In genomic region chr1:154158307-154159125, GRCh38 we compare ENCODE assay signal across 11 cellular contexts. TPM values are rescaled to one million over a fixed set of nuclear protein-coding genes. Genes with fewer than 3 reads are reported as not detected.
DNase-seq lines count a peak whose midpoint lies in the region; TF ChIP-seq lines count a peak whose summit lies in the region.
"Had no signal": no experiment of that assay in that cellular context is flagged by ENCODE, and none has a peak within 500 bp of the region (broad histone marks: within the 10 kb centered on the region; RNA-seq: fewer than 3 reads in every experiment).

No MANE protein-coding gene starts in this region.

- intact Hi-C loops in uterus (cut with DNase I; ENCODE audit: low total_unique reads) = no loop called here

- TF ChIP-seq POLR2A in uterus (IDR thresholded peaks at IDR 0.05) = no peak

- H3K4me3 ChIP-seq in cardiac muscle cell (no peak overlapping the region), right atrium auricular region (no peak overlapping the region), ectodermal cell (ENCODE audit: insufficient read depth, low read depth, low read length) (no peak overlapping the region), uterus (no peak overlapping the region)

- TF ChIP-seq CTCF in cardiac muscle cell (IDR thresholded peaks at IDR 0.05; ENCODE audit: low read depth, low read length) = no peak
- no peak for TF ChIP-seq CTCF in right atrium auricular region (IDR thresholded peaks at IDR 0.05)
- no peak for TF ChIP-seq CTCF in uterus (IDR thresholded peaks at IDR 0.05)

- H3K27me3 ChIP-seq in cardiac muscle cell = no peaks in the 10 kb centered on the region
- H3K27me3 ChIP-seq in right atrium auricular region = no peaks in the 10 kb centered on the region
- H3K27me3 ChIP-seq in ectodermal cell (ENCODE audit: control insufficient read depth, insufficient read depth, low read length, poor library complexity, severe bottlenecking) = no peaks in the 10 kb centered on the region
- no peaks in the 10 kb centered on the region for H3K27me3 ChIP-seq in uterus

- peak overlapping the region; percentile 64 for H3K27ac ChIP-seq in cardiac muscle cell
- H3K27ac ChIP-seq in right atrium auricular region = no peak overlapping the region
- peak overlapping the region; percentile 26 for H3K27ac ChIP-seq in ectodermal cell (ENCODE audit: insufficient read depth, low read depth, low read length, poor library complexity, severe bottlenecking)
- peak overlapping the region; percentile 36 to 86 for H3K27ac ChIP-seq in uterus

- DNase-seq in cardiac muscle cell (ENCODE audit: low read depth in 1 of 2, low spot score in 1 of 2) (no peak), right atrium auricular region (ENCODE audit: low spot score) (no peak), NOMO-1 (lab: John Stamatoyannopoulos, UW; ENCODE audit: unreplicated experiment in 2 of 2) (peak; percentile 40 to 83), uterus (no peak), NCI-H1105 treated with DMSO at 0.1 percent for 48 hours (lab: John Stamatoyannopoulos, UW) (no peak)
- no peak for DNase-seq in stimulated activated CD4-positive, alpha-beta T cell treated with anti-CD3 and anti-CD28 coated beads, Interleukin-4, amount 100 ng/mL, for 24 hours
- DNase-seq in stimulated activated CD4-positive, alpha-beta T cell treated with anti-CD3 and anti-CD28 coated beads, Interleukin-1b, Interleukin-23, amount 100 ng/mL, for 48 hours = no peak
- DNase-seq: SW 1271 had no signal

- H3K9me3 ChIP-seq in cardiac muscle cell (ENCODE audit: low read depth) (no peaks in the 10 kb centered on the region), right atrium auricular region (no peaks in the 10 kb centered on the region), ectodermal cell (ENCODE audit: control insufficient read depth, low read length) (no peaks in the 10 kb centered on the region), uterus (no peaks in the 10 kb centered on the region)

- WGBS in ectodermal cell, 2 experiments = 91 to 94% methylated on average over 8 of the region's 8 CpGs

- no peaks in the 10 kb centered on the region for H3K4me1 ChIP-seq in cardiac muscle cell (ENCODE audit: low read depth)
- H3K4me1 ChIP-seq in right atrium auricular region = peaks cover 0 to 29% of the 10 kb centered on the region in 2 donors
- H3K4me1 ChIP-seq in ectodermal cell (ENCODE audit: control insufficient read depth, insufficient read depth, low read length) = peaks cover 8% of the 10 kb centered on the region
- no peaks in the 10 kb centered on the region for H3K4me1 ChIP-seq in uterus

- H3K36me3 ChIP-seq in cardiac muscle cell = peaks cover 13% of the 10 kb centered on the region
- peaks cover 70% of the 10 kb centered on the region for H3K36me3 ChIP-seq in right atrium auricular region
- peaks cover 26% of the 10 kb centered on the region for H3K36me3 ChIP-seq in ectodermal cell (ENCODE audit: control insufficient read depth, insufficient read depth, low read length)
- no peaks in the 10 kb centered on the region for H3K36me3 ChIP-seq in uterus

RNA-seq across cellular contexts. Expression of gene NUP210L, which starts 3.6 kb away (rescaled TPM):
- 0.18 TPM in 1 of 2 replicates, not detected in the other for total RNA-seq in cardiac muscle cell
- polyA plus RNA-seq in cardiac muscle cell = not detected in 2 replicates
- under 1 TPM in 1 of 2 donors, not detected in 1; 0.28 TPM for total RNA-seq in right atrium auricular region
- polyA plus RNA-seq in ectodermal cell (2013, experiment 1 of 4) = not detected
- 0.07 TPM for polyA plus RNA-seq in ectodermal cell (2013, experiment 2 of 4)
- not detected for polyA plus RNA-seq in ectodermal cell (2013, experiment 3 of 4)
- not detected for polyA plus RNA-seq in ectodermal cell (2013, experiment 4 of 4)
- total RNA-seq in uterus = under 1 TPM in 2 of 4 donors, not detected in 2; 0.09 to 0.21 TPM

RNA-seq across cellular contexts. Expression of gene TPM3, which starts 33.4 kb away (rescaled TPM):
- total RNA-seq in cardiac muscle cell (120 and 137 TPM in 2 replicates), right atrium auricular region (100 to 1,000 TPM; 469 to 975 TPM), uterus (100 to 1,000 TPM; 130 to 263 (median 199) TPM)
- 109 and 139 TPM in 2 replicates for polyA plus RNA-seq in cardiac muscle cell
- polyA plus RNA-seq in ectodermal cell (2013, experiment 1 of 4) = 444 TPM
- 421 TPM for polyA plus RNA-seq in ectodermal cell (2013, experiment 2 of 4)
- 304 TPM for polyA plus RNA-seq in ectodermal cell (2013, experiment 3 of 4)
- polyA plus RNA-seq in ectodermal cell (2013, experiment 4 of 4) = 341 TPM

RNA-seq across cellular contexts. Expression of gene CFAP141, which starts 47.6 kb away (rescaled TPM):
- total RNA-seq in cardiac muscle cell = not detected in 2 replicates
- polyA plus RNA-seq in cardiac muscle cell = not detected in 2 replicates
- total RNA-seq in right atrium auricular region = not detected
- polyA plus RNA-seq in ectodermal cell (2013, experiment 1 of 4) = not detected
- not detected for polyA plus RNA-seq in ectodermal cell (2013, experiment 2 of 4)
- not detected for polyA plus RNA-seq in ectodermal cell (2013, experiment 3 of 4)
- polyA plus RNA-seq in ectodermal cell (2013, experiment 4 of 4) = not detected
- not detected for total RNA-seq in uterus
- total RNA-seq: bronchial epithelial cell, IMR-90 had no signal
- polyA plus RNA-seq: IMR-90 had no signal

Comparison
In these comparisons a context has a peak if more than half of its experiments do, and no peak if none do; other contexts are left out.
1. H3K27ac ChIP-seq: peak in cardiac muscle cell (single experiment), ectodermal cell (single experiment) and uterus (2 of 2); none in right atrium auricular region (0 of 2).
2. DNase-seq: peak in NOMO-1 (2 of 2); none in cardiac muscle cell (0 of 2), right atrium auricular region (single experiment), uterus (0 of 2), stimulated activated CD4-positive, alpha-beta T cell treated with anti-CD3 and anti-CD28 coated beads, Interleukin-4, amount 100 ng/mL, for 24 hours (single experiment), NCI-H1105 treated with DMSO at 0.1 percent for 48 hours (single experiment) and stimulated activated CD4-positive, alpha-beta T cell treated with anti-CD3 and anti-CD28 coated beads, Interleukin-1b, Interleukin-23, amount 100 ng/mL, for 48 hours (single experiment).